Comparison of ENCODE assay signal across 30 cellular contexts in genomic region chr5:2549902-2550301, GRCh38.
"Had no signal": no experiment of that assay in that cellular context is flagged by ENCODE, and none has a peak within 500 bp of the region (broad histone marks: within the 10 kb centered on the region; RNA-seq: fewer than 3 reads in every experiment).

No MANE protein-coding gene starts in this region.

- ATAC-seq: activated naive CD4-positive, alpha-beta T cell treated with anti-CD3 and anti-CD28 coated beads, Interleukin-2, amount 50 U/mL, for 72 hours; activated naive CD8-positive, alpha-beta T cell treated with anti-CD3 and anti-CD28 coated beads, Interleukin-2, amount 50 U/mL, for 24 hours; activated T-cell treated with anti-CD3 and anti-CD28 coated beads, Interleukin-2, amount 50 U/mL, for 4 hours; activated T-cell treated with anti-CD3 and anti-CD28 coated beads, Interleukin-2, amount 50 U/mL, for 72 hours; activated T-helper 17 cell treated with anti-CD3 and anti-CD28 coated beads, Interleukin-2, amount 50 U/mL, for 72 hours; body of pancreas had no signal

- H3K27ac ChIP-seq: adrenal gland, ascending aorta, body of pancreas, brain microvascular endothelial cell, breast epithelium, cardiac muscle cell had no signal

- DNase-seq: activated effector memory CD4-positive, alpha-beta T cell treated with anti-CD3 and anti-CD28 coated beads, Interleukin-2, amount 50 U/mL, for 16 hours; activated effector memory CD4-positive, alpha-beta T cell treated with Interleukin-2 at 50 U/mL for 16 hours; activated gamma-delta T cell; activated gamma-delta T cell treated with Interleukin-2 at 50 U/mL for 16 hours; activated naive CD4-positive, alpha-beta T cell; activated naive CD4-positive, alpha-beta T cell treated with anti-CD3 and anti-CD28 coated beads for 36 hours; activated naive CD4-positive, alpha-beta T cell treated with anti-CD3 and anti-CD28 coated beads, Interleukin-2, amount 10 ng/mL, durations not matched to agents 7 days and 5 days; activated naive CD4-positive, alpha-beta T cell treated with anti-CD3 and anti-CD28 coated beads, Interleukin-2, amount 50 U/mL, for 16 hours; activated naive CD4-positive, alpha-beta T cell treated with Interleukin-2 at 50 U/mL for 16 hours; activated naive CD8-positive, alpha-beta T cell treated with anti-CD3 and anti-CD28 coated beads for 36 hours; activated naive CD8-positive, alpha-beta T cell treated with anti-CD3 and anti-CD28 coated beads, Interleukin-2, amount 10 ng/mL, durations not matched to agents 7 days and 5 days; activated naive CD8-positive, alpha-beta T cell treated with anti-CD3 and anti-CD28 coated beads, Interleukin-2, amount 50 U/mL, for 24 hours; activated T-cell treated with anti-CD3 and anti-CD28 coated beads, Interleukin-2, amount 50 U/mL, for 4 hours; activated T-cell treated with anti-CD3 and anti-CD28 coated beads, Interleukin-2, amount 50 U/mL, for 48 hours; activated T-cell treated with anti-CD3 and anti-CD28 coated beads, Interleukin-2, amount 50 U/mL, for 72 hours; adrenal gland; amniotic stem cell; amygdala; anterior cingulate cortex; aorta; body of pancreas; brain microvascular endothelial cell; caudate nucleus; central memory CD4-positive, alpha-beta T cell; cerebellar nuclear complex had no signal
